ENCODE assay signal across 11 cellular contexts in genomic region chr2:207226671-207227061, GRCh38.
DNase-seq lines count a peak whose midpoint lies in the region; ATAC-seq and TF ChIP-seq lines count a peak whose summit lies in the region.
"Had no signal": no experiment of that assay in that cellular context is flagged by ENCODE, and none has a peak within 500 bp of the region (broad histone marks: within the 10 kb centered on the region; RNA-seq: fewer than 3 reads in every experiment).

No MANE protein-coding gene starts in this region.

- H3T11ph ChIP-seq in H9 (ENCODE audit: low read length) = no peak overlapping the region

- H3K23me2 ChIP-seq in H9 (ENCODE audit: insufficient read length, low read depth, low read length, poor library complexity, severe bottlenecking) = peaks cover 3% of the 10 kb centered on the region

- no peak overlapping the region for H2BK20ac ChIP-seq in H9 (ENCODE audit: low read depth, low read length, poor library complexity, severe bottlenecking)

- no peak overlapping the region for H2AFZ ChIP-seq in H9 (ENCODE audit: low read length)

- ATAC-seq in lower lobe of right lung (peak; percentile 87 to 88), GM18870 (IDR thresholded peaks at IDR 0.05; ENCODE audit: unreplicated experiment) (no peak)
- ATAC-seq: effector memory CD8-positive, alpha-beta T cell had no signal

- peak overlapping the region; percentile 65 for H3K18ac ChIP-seq in H9 (ENCODE audit: insufficient read length, low read depth, low read length)

- intact Hi-C loops in lower lobe of right lung (cut with DNase I) = no loop called here

- no peaks in the 10 kb centered on the region for H4K20me1 ChIP-seq in H9 (ENCODE audit: control insufficient read depth, insufficient read depth, insufficient read length)

- H3K9me3 Mint-ChIP-seq in H9 = no peaks in the 10 kb centered on the region
- H3K9me3 Mint-ChIP-seq: effector memory CD8-positive, alpha-beta T cell had no signal

- H4K91ac ChIP-seq in H9 (ENCODE audit: insufficient read length, low read depth, low read length) = no peak overlapping the region

- no peak overlapping the region for H2BK12ac ChIP-seq in H9 (ENCODE audit: insufficient read length, low read depth, low read length)

- H3K14ac ChIP-seq in H9 (ENCODE audit: insufficient read depth, low read length) = no peak overlapping the region

- H3K4me2 ChIP-seq in H9 (ENCODE audit: insufficient read depth, insufficient read length, low read length) = peak overlapping the region; percentile 32

- H3K9ac ChIP-seq in H9 (ENCODE audit: extremely low read depth, insufficient read length, low read length) (no peak overlapping the region), stomach smooth muscle (ENCODE audit: low read length in 2 of 2) (peak overlapping the region; percentile 29 to 47)

- TF ChIP-seq CTCF in H9 (conservative IDR thresholded peaks at IDR 0.05) (no peak), lower lobe of right lung (IDR thresholded peaks at IDR 0.05) (no peak)

- no peaks in the 10 kb centered on the region; a peak in 3 of 7 replicates for H3K36me3 Mint-ChIP-seq in H9 (ENCODE audit: insufficient read depth in 1 of 3, low read depth in 3 of 3)

- no peak overlapping the region for H2BK120ac ChIP-seq in H9 (ENCODE audit: low read depth, low read length, poor library complexity, severe bottlenecking)

- H3K27me3 Mint-ChIP-seq in H9 (ENCODE audit: low read depth) = peaks cover 9% of the 10 kb centered on the region

- H3K4me1 Mint-ChIP-seq in H9 = peaks cover 69 to 76% of the 10 kb centered on the region in 2 experiments

- no peaks in the 10 kb centered on the region for H3K79me1 ChIP-seq in H9 (ENCODE audit: insufficient read depth, low read depth, low read length, poor library complexity, severe bottlenecking)

- H3K9me3 ChIP-seq in H9 (ENCODE audit: control insufficient read depth, low read depth, low read length) = no peaks in the 10 kb centered on the region
- H3K9me3 ChIP-seq in lower lobe of right lung = no peaks in the 10 kb centered on the region
- no peaks in the 10 kb centered on the region for H3K9me3 ChIP-seq in stomach smooth muscle (ENCODE audit: control insufficient read depth in 2 of 2, low read length in 2 of 2)
- H3K9me3 ChIP-seq: adrenal gland, Caco-2 had no signal

- H4K8ac ChIP-seq in H9 (replicated peaks; ENCODE audit: insufficient read length, low read depth, low read length) = no peak overlapping the region

- H3K4ac ChIP-seq in H9 (ENCODE audit: low read depth, low read length) = no peak overlapping the region

- no peaks in the 10 kb centered on the region for H3K36me3 ChIP-seq in lower lobe of right lung
- H3K36me3 ChIP-seq in stomach smooth muscle (ENCODE audit: control insufficient read depth in 2 of 2, insufficient read depth in 2 of 2, low read length in 2 of 2) = no peaks in the 10 kb centered on the region
- H3K36me3 ChIP-seq: adrenal gland had no signal

- H2BK5ac ChIP-seq in H9 (ENCODE audit: insufficient read length, low read length) = no peak overlapping the region

- no peak overlapping the region for H3K56ac ChIP-seq in H9 (ENCODE audit: insufficient read length, low read depth, low read length)

- H2BK15ac ChIP-seq in H9 (ENCODE audit: low read depth, low read length) = no peak overlapping the region

- H3K23ac ChIP-seq in H9 (ENCODE audit: insufficient read length, low read depth, low read length) = no peak overlapping the region

- no CpG with 5 or more reads among the region's 4 CpGs for WGBS in H9 (ENCODE audit: extremely low coverage, insufficient read length, low lambda C conversion rate)

- peak overlapping the region; percentile 47 to 57; a peak in 3 of 5 replicates for H3K4me3 Mint-ChIP-seq in H9
- H3K4me3 Mint-ChIP-seq: effector memory CD8-positive, alpha-beta T cell had no signal

- no peaks in the 10 kb centered on the region for H3K27me3 ChIP-seq in H9 (ENCODE audit: insufficient read depth, low read length)
- H3K27me3 ChIP-seq in lower lobe of right lung (ENCODE audit: low read depth) = no peaks in the 10 kb centered on the region
- no peaks in the 10 kb centered on the region for H3K27me3 ChIP-seq in stomach smooth muscle (ENCODE audit: control insufficient read depth in 1 of 2, insufficient read depth in 2 of 2, low read length in 2 of 2)
- H3K27me3 ChIP-seq: adrenal gland had no signal

- no peak overlapping the region for H4K5ac ChIP-seq in H9 (ENCODE audit: insufficient read length, low read depth, low read length)

- H3K4me1 ChIP-seq in H9 (ENCODE audit: insufficient read depth, low read length) = peaks cover 21% of the 10 kb centered on the region
- peaks cover 47% of the 10 kb centered on the region for H3K4me1 ChIP-seq in lower lobe of right lung
- peaks cover 39% of the 10 kb centered on the region for H3K4me1 ChIP-seq in stomach smooth muscle (ENCODE audit: control insufficient read depth, insufficient read depth, low read length)
- H3K4me1 ChIP-seq: Caco-2 had no signal

- peak overlapping the region; percentile 91 to 97 (median 93) for H3K27ac Mint-ChIP-seq in H9
- H3K27ac Mint-ChIP-seq: effector memory CD8-positive, alpha-beta T cell had no signal

- H3K4me3 ChIP-seq in lower lobe of right lung (peak overlapping the region; percentile 27), stomach smooth muscle (ENCODE audit: low read length in 2 of 2) (peak overlapping the region; percentile 42 to 62)
- H3K4me3 ChIP-seq: adrenal gland had no signal

- H3K27ac ChIP-seq in H9 (ENCODE audit: insufficient read length, low read depth, low read length) (peak overlapping the region; percentile 13), angular gyrus (ENCODE audit: low read depth, low read length) (peak overlapping the region; percentile 8), lower lobe of right lung (peak overlapping the region; percentile 69), stomach smooth muscle (ENCODE audit: low read length) (peak overlapping the region; percentile 80)

- no peak for DNase-seq in H9
- no peak for DNase-seq in lower lobe of right lung
- DNase-seq in iPS-NIHi11 (ENCODE audit: low spot score) = no peak
- no peak for DNase-seq in activated CD4-positive, CD25-positive, alpha-beta regulatory T cell treated with anti-CD3 and anti-CD28 coated beads, Interleukin-2, amount 50 U/mL, for 72 hours
- DNase-seq in HK-2 (ENCODE audit: unreplicated experiment) = no peak
- DNase-seq: Caco-2; effector memory CD8-positive, alpha-beta T cell had no signal

- no peaks in the 10 kb centered on the region for H3K79me2 ChIP-seq in H9 (ENCODE audit: insufficient read depth, low read length)

- H2AK5ac ChIP-seq in H9 (ENCODE audit: insufficient read length, low read length) = no peak overlapping the region

Comparison
In these comparisons a context has a peak if more than half of its experiments do, and no peak if none do; other contexts are left out.
1. H3K27ac ChIP-seq: peak in every context shown above with its lines; median percentile 80 in stomach smooth muscle; 69 in lower lobe of right lung; 13 in H9; 8 in angular gyrus.